12 cellular contexts compared by ENCODE assay signal in genomic region chr3:172321035-172321434, GRCh38.
DNase-seq lines count a peak whose midpoint lies in the region; TF ChIP-seq lines count a peak whose summit lies in the region.
"Had no signal": no experiment of that assay in that cellular context is flagged by ENCODE, and none has a peak within 500 bp of the region (broad histone marks: within the 10 kb centered on the region; RNA-seq: fewer than 3 reads in every experiment).

No MANE protein-coding gene starts in this region.

- no peak overlapping the region for H3K4me3 ChIP-seq in cardiac fibroblast (replicated peaks in 1 of 2; ENCODE audit: low read depth in 2 of 2, low read length in 2 of 2)
- H3K4me3 ChIP-seq: upper lobe of left lung had no signal

- TF ChIP-seq CTCF in cardiac fibroblast (IDR thresholded peaks at IDR 0.05; ENCODE audit: low read depth, low read length): no peak

- in situ Hi-C loops in KBM-7 (cut with MboI; ENCODE audit: low pct_unique_long_range_greater_than_20kb, low sequenced_read_pairs): no loop called here

- peak; percentile 38 for DNase-seq in NCI-H2107 treated with DMSO at 0.1 percent for 48 hours (lab: John Stamatoyannopoulos, UW; ENCODE audit: unreplicated experiment)
- DNase-seq in NCI-H2107 (lab: John Stamatoyannopoulos, UW): no peak
- peak; percentile 43 for DNase-seq in KBM-7
- DNase-seq in cardiac fibroblast (ENCODE audit: low read depth in 2 of 2): peak; percentile 20 to 91
- DNase-seq in stromal cell of bone marrow (ENCODE audit: low read depth): peak; percentile 57
- no peak for DNase-seq in NCI-H2227 treated with DMSO at 0.1 percent for 48 hours (lab: John Stamatoyannopoulos, UW)
- no peak for DNase-seq in NOMO-1 treated with dmso at 0.1 percent for 144 hours (lab: John Stamatoyannopoulos, UW; ENCODE audit: unreplicated experiment)
- DNase-seq in mesenteric fat pad (ENCODE audit: low spot score): no peak
- DNase-seq: naive thymus-derived CD4-positive, alpha-beta T cell; NCI-H1417 treated with DMSO at 0.1 percent for 48 hours; stimulated activated CD4-positive, alpha-beta T cell treated with anti-CD3 and anti-CD28 coated beads, Interleukin-4, amount 100 ng/mL, for 1 hour; upper lobe of left lung had no signal

Comparison
In these comparisons a context has a peak if more than half of its experiments do, and no peak if none do; other contexts are left out.
1. DNase-seq: peak in NCI-H2107 treated with DMSO at 0.1 percent for 48 hours (single experiment), KBM-7 (single experiment), cardiac fibroblast (2 of 2) and stromal cell of bone marrow (single experiment); none in NCI-H2107 (single experiment), NCI-H2227 treated with DMSO at 0.1 percent for 48 hours (single experiment), NOMO-1 treated with dmso at 0.1 percent for 144 hours (single experiment) and mesenteric fat pad (single experiment).